19 cellular contexts compared by ENCODE assay signal in genomic region chr5:147434049-147434448, GRCh38.
"Had no signal": no experiment of that assay in that cellular context is flagged by ENCODE, and none has a peak within 500 bp of the region (broad histone marks: within the 10 kb centered on the region; RNA-seq: fewer than 3 reads in every experiment).

No MANE protein-coding gene starts in this region.

- H3K4me3 ChIP-seq: colonic mucosa, heart left ventricle, lung, right atrium auricular region, smooth muscle cell, tibial artery, upper lobe of right lung, vagina had no signal

- H3K27ac ChIP-seq: colonic mucosa, foreskin keratinocyte, right atrium auricular region, upper lobe of right lung, vagina had no signal

- H3K4me1 Mint-ChIP-seq: immature natural killer cell; naive thymus-derived CD8-positive, alpha-beta T cell; stimulated activated effector memory CD8-positive, alpha-beta T cell treated with anti-CD3 and anti-CD28 coated beads, Interleukin-12 subunit alpha, Interleukin-12 subunit beta, amount 100 ng/mL, for 72 hours had no signal

- H3K27ac Mint-ChIP-seq: immature natural killer cell; naive thymus-derived CD8-positive, alpha-beta T cell; stimulated activated effector memory CD8-positive, alpha-beta T cell treated with anti-CD3 and anti-CD28 coated beads, Interleukin-12 subunit alpha, Interleukin-12 subunit beta, amount 100 ng/mL, for 72 hours had no signal

- H3K36me3 Mint-ChIP-seq: immature natural killer cell; naive thymus-derived CD8-positive, alpha-beta T cell; stimulated activated effector memory CD8-positive, alpha-beta T cell treated with anti-CD3 and anti-CD28 coated beads, Interleukin-12 subunit alpha, Interleukin-12 subunit beta, amount 100 ng/mL, for 72 hours had no signal

- ATAC-seq: foreskin keratinocyte; heart left ventricle; left ventricle myocardium superior; naive thymus-derived CD8-positive, alpha-beta T cell; stimulated activated effector memory CD8-positive, alpha-beta T cell treated with anti-CD3 and anti-CD28 coated beads, Interleukin-12 subunit alpha, Interleukin-12 subunit beta, amount 100 ng/mL, for 72 hours; stimulated activated naive CD8-positive, alpha-beta T cell treated with anti-CD3 and anti-CD28 coated beads, Interleukin-15, Interleukin-2, amounts not matched to agents 100 U/mL and 50 U/mL, for 24 hours; upper lobe of right lung had no signal

- H3K9me3 ChIP-seq: colonic mucosa, heart left ventricle, right atrium auricular region, tibial artery, upper lobe of right lung, vagina had no signal

- H3K9me3 Mint-ChIP-seq: naive thymus-derived CD8-positive, alpha-beta T cell had no signal

- H3K4me3 Mint-ChIP-seq: immature natural killer cell; naive thymus-derived CD8-positive, alpha-beta T cell; stimulated activated effector memory CD8-positive, alpha-beta T cell treated with anti-CD3 and anti-CD28 coated beads, Interleukin-12 subunit alpha, Interleukin-12 subunit beta, amount 100 ng/mL, for 72 hours had no signal

- DNase-seq: colonic mucosa; dermis blood vessel endothelial cell; foreskin keratinocyte; heart left ventricle; immature natural killer cell; left ventricle myocardium superior; mesenchymal stem cell; naive thymus-derived CD8-positive, alpha-beta T cell; posterior cingulate gyrus; stimulated activated CD4-positive, alpha-beta T cell treated with anti-CD3 and anti-CD28 coated beads, Interleukin-4, amount 100 ng/mL, for 1 hour; stimulated activated CD8-positive, alpha-beta memory T cell treated with anti-CD3 and anti-CD28 coated beads, Interleukin-4, amount 100 ng/mL, for 48 hours; stimulated activated naive CD8-positive, alpha-beta T cell treated with anti-CD3 and anti-CD28 coated beads, Interleukin-15, Interleukin-2, amounts not matched to agents 100 U/mL and 50 U/mL, for 24 hours; tibial artery; upper lobe of right lung had no signal

- H3K4me1 ChIP-seq: foreskin keratinocyte had no signal

- H3K27me3 ChIP-seq: colonic mucosa, foreskin keratinocyte, heart left ventricle, right atrium auricular region, tibial artery, upper lobe of right lung, vagina had no signal

- H3K36me3 ChIP-seq: colonic mucosa, heart left ventricle, right atrium auricular region, tibial artery, upper lobe of right lung, vagina had no signal
